In the genomic region with DNA sequence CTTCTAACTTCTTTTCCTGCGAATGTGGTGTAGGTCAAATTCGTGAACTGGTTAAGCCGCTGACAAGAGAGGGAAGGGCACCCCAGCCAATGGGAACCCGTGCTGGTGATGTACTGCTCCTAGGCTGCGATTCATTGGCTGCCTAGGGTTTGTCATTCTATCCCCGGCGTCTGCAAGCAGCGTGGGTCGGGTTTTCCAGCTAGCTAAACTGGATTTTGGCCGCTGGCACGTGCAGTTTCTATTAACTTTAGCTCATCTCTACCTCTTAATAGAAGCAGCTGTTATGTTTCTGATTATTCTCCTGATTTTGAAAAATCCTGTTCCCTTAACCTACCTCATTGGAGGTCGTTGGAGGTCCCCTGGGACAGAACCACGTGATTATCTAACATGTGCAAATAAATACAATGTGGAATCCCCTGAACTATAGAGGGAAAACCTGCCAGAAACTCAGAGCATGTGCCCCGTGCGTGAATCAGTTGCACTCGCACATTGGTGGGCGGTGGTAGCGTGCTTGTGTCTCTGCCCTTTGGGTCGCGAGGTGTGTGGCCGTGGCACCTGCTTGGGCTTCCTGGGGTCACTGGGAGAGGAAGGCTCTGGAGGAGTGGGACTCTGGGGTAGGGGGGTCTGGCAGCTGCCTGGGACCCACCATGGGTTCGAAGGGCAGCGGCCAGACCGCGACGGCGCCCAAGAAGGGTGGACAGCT, we compare ENCODE assay signal across 8 cellular contexts. TPM values are rescaled to one million over a fixed set of nuclear protein-coding genes. Genes with fewer than 3 reads are reported as not detected.
DNase-seq lines count a peak whose midpoint lies in the region; ATAC-seq and TF ChIP-seq lines count a peak whose summit lies in the region.

No MANE protein-coding gene starts in this region.

- peak overlapping the region; percentile 59 for H2AFZ ChIP-seq in mesenchymal stem cell (ENCODE audit: low read depth, low read length)

- peaks cover 25% of the 10 kb centered on the region for H3K4me1 ChIP-seq in endocrine pancreas (ENCODE audit: control insufficient read depth, insufficient read depth, low read length)
- peaks cover 4% of the 10 kb centered on the region for H3K4me1 ChIP-seq in mesenchymal stem cell (ENCODE audit: control insufficient read depth, insufficient read depth, low read depth, low read length)

- ATAC-seq in GM19452 (IDR thresholded peaks at IDR 0.05; ENCODE audit: unreplicated experiment) = peak; percentile 60
- peak; percentile 78 for ATAC-seq in activated CD8-positive, alpha-beta memory T cell treated with anti-CD3 and anti-CD28 coated beads, Interleukin-2, amount 10 ng/mL, durations not matched to agents 7 days and 5 days

- H3K4me3 Mint-ChIP-seq in activated CD8-positive, alpha-beta memory T cell treated with anti-CD3 and anti-CD28 coated beads, Interleukin-2, amount 10 ng/mL, durations not matched to agents 7 days and 5 days = peak overlapping the region; percentile 86

- H3K79me1 ChIP-seq in mesenchymal stem cell (replicated peaks; ENCODE audit: low read length, poor library complexity, severe bottlenecking) = no peaks in the 10 kb centered on the region

- H4K91ac ChIP-seq in mesenchymal stem cell (ENCODE audit: low read length) = peak overlapping the region; percentile 88

- H3K14ac ChIP-seq in mesenchymal stem cell (ENCODE audit: low read length in 2 of 2) = peak overlapping the region in 1 of 2 experiments; percentile 82

- peak overlapping the region; percentile 74 to 92 for H3K18ac ChIP-seq in mesenchymal stem cell (ENCODE audit: low read depth in 1 of 2, low read length in 2 of 2)

- H2BK12ac ChIP-seq in mesenchymal stem cell (ENCODE audit: low read length in 2 of 2) = peak overlapping the region in 1 of 2 experiments; percentile 75

- H3K27me3 Mint-ChIP-seq in activated CD8-positive, alpha-beta memory T cell treated with anti-CD3 and anti-CD28 coated beads, Interleukin-2, amount 10 ng/mL, durations not matched to agents 7 days and 5 days = peaks cover under 1% of the 10 kb centered on the region

- H3K27ac Mint-ChIP-seq in activated CD8-positive, alpha-beta memory T cell treated with anti-CD3 and anti-CD28 coated beads, Interleukin-2, amount 10 ng/mL, durations not matched to agents 7 days and 5 days = peak overlapping the region; percentile 99

- H3K4me2 ChIP-seq in mesenchymal stem cell (ENCODE audit: low read length, poor library complexity, severe bottlenecking) = peak overlapping the region; percentile 99

- no peaks in the 10 kb centered on the region for H3K27me3 ChIP-seq in endocrine pancreas (ENCODE audit: control insufficient read depth, insufficient read depth, low read length)
- no peaks in the 10 kb centered on the region for H3K27me3 ChIP-seq in mesenchymal stem cell (ENCODE audit: control insufficient read depth in 1 of 2, insufficient read depth in 1 of 2, low read length in 2 of 2)

- H3K27ac ChIP-seq in C4-2B = peak overlapping the region; percentile 99
- H3K27ac ChIP-seq in mesenchymal stem cell (ENCODE audit: low read length, poor library complexity, severe bottlenecking) = peak overlapping the region; percentile 95

- H2BK5ac ChIP-seq in mesenchymal stem cell (ENCODE audit: low read depth, low read length, poor library complexity, severe bottlenecking) = no peak overlapping the region

- H3K9ac ChIP-seq in endocrine pancreas (ENCODE audit: control insufficient read depth, insufficient read depth, low read length) = peak overlapping the region; percentile 84
- peak overlapping the region; percentile 98 for H3K9ac ChIP-seq in mesenchymal stem cell (ENCODE audit: low read length)

- H3K9me3 ChIP-seq in endocrine pancreas (ENCODE audit: control insufficient read depth, low read length) = no peaks in the 10 kb centered on the region
- no peaks in the 10 kb centered on the region for H3K9me3 ChIP-seq in mesenchymal stem cell (ENCODE audit: control insufficient read depth, low read length)

- H3K36me3 ChIP-seq in endocrine pancreas (ENCODE audit: control insufficient read depth, insufficient read depth, low read length) = no peaks in the 10 kb centered on the region
- no peaks in the 10 kb centered on the region for H3K36me3 ChIP-seq in mesenchymal stem cell (ENCODE audit: control insufficient read depth in 1 of 2, insufficient read depth in 2 of 2, low read depth in 1 of 2, low read length in 2 of 2)

- H3K23ac ChIP-seq in mesenchymal stem cell (ENCODE audit: low read length in 2 of 2) = no peak overlapping the region

- H3K4ac ChIP-seq in mesenchymal stem cell (ENCODE audit: low read depth in 1 of 2, low read length in 2 of 2) = peak overlapping the region; percentile 83 to 95

- WGBS in mesenchymal stem cell = 3% methylated on average over 27 of the region's 27 CpGs

- H3K4me1 Mint-ChIP-seq in activated CD8-positive, alpha-beta memory T cell treated with anti-CD3 and anti-CD28 coated beads, Interleukin-2, amount 10 ng/mL, durations not matched to agents 7 days and 5 days = peaks cover 46% of the 10 kb centered on the region

- peak overlapping the region; percentile 50 for H2BK120ac ChIP-seq in mesenchymal stem cell (ENCODE audit: low read depth, low read length)

- CTCF ChIA-PET in activated CD8-positive, alpha-beta memory T cell treated with anti-CD3 and anti-CD28 coated beads, Interleukin-2, amount 10 ng/mL, durations not matched to agents 7 days and 5 days (lab: Charles Lee) = interaction anchor here (0.9 to 2.6 kb wide), 8 partner anchors 18 to 284 kb away, joined by 3 to 25 read pairs (median 8); partner anchors contain the start of gene PCNX4

- peak overlapping the region; percentile 81 for H3K4me3 ChIP-seq in endocrine pancreas (ENCODE audit: control insufficient read depth, insufficient read depth, low read length)
- H3K4me3 ChIP-seq in mesenchymal stem cell (ENCODE audit: insufficient read depth in 1 of 2, low read depth in 1 of 2, low read length in 2 of 2) = peak overlapping the region; percentile 60 to 84

- DNase-seq in HK-2 (ENCODE audit: unreplicated experiment) (peak; percentile 84), NK-92 (lab: John Stamatoyannopoulos, UW; ENCODE audit: unreplicated experiment) (peak; percentile 30), mesenchymal stem cell (peak; percentile 94)
- peak; percentile 92 for DNase-seq in activated CD8-positive, alpha-beta memory T cell treated with anti-CD3 and anti-CD28 coated beads, Interleukin-2, amount 10 ng/mL, durations not matched to agents 7 days and 5 days
- peak; percentile 69 for DNase-seq in stimulated activated CD8-positive, alpha-beta memory T cell treated with anti-CD3 and anti-CD28 coated beads, Interleukin-12 subunit alpha, Interleukin-12 subunit beta, amount 100 ng/mL, for 24 hours (ENCODE audit: extremely low read depth)

- H2BK15ac ChIP-seq in mesenchymal stem cell (ENCODE audit: low read depth, poor library complexity, severe bottlenecking) = peak overlapping the region; percentile 60

- no peak for TF ChIP-seq CTCF in C4-2B (conservative IDR thresholded peaks at IDR 0.05)

- peak overlapping the region; percentile 83 for H4K8ac ChIP-seq in mesenchymal stem cell (ENCODE audit: low read length)

- H3K9me3 Mint-ChIP-seq in activated CD8-positive, alpha-beta memory T cell treated with anti-CD3 and anti-CD28 coated beads, Interleukin-2, amount 10 ng/mL, durations not matched to agents 7 days and 5 days (ENCODE audit: low read depth) = no peaks in the 10 kb centered on the region

- no peak overlapping the region for H2AK5ac ChIP-seq in mesenchymal stem cell (ENCODE audit: low read length, severe bottlenecking)

- peaks cover 6% of the 10 kb centered on the region for H3K36me3 Mint-ChIP-seq in activated CD8-positive, alpha-beta memory T cell treated with anti-CD3 and anti-CD28 coated beads, Interleukin-2, amount 10 ng/mL, durations not matched to agents 7 days and 5 days

RNA-seq across cellular contexts. Expression of gene PPM1A, which starts 0.9 kb away (rescaled TPM):
- total RNA-seq in activated CD8-positive, alpha-beta memory T cell treated with anti-CD3 and anti-CD28 coated beads, Interleukin-2, amount 10 ng/mL, durations not matched to agents 7 days and 5 days = 10 to 100 TPM; 44.0 to 54.6 TPM
- polyA plus RNA-seq in mesenchymal stem cell (2013, experiment 1 of 2) = 27.2 TPM
- 27.7 TPM for polyA plus RNA-seq in mesenchymal stem cell (2013, experiment 2 of 2)

Comparison
In these comparisons a context has a peak if more than half of its experiments do, and no peak if none do; other contexts are left out.
1. Peak in every context shown above with its lines: DNase-seq, ATAC-seq, H3K4me3 ChIP-seq and H3K27ac ChIP-seq.
2. DNase-seq: peak in every context shown above with its lines; median percentile 94 in mesenchymal stem cell; 92 in activated CD8-positive, alpha-beta memory T cell treated with anti-CD3 and anti-CD28 coated beads, Interleukin-2, amount 10 ng/mL, durations not matched to agents 7 days and 5 days; 84 in HK-2; 69 in stimulated activated CD8-positive, alpha-beta memory T cell treated with anti-CD3 and anti-CD28 coated beads, Interleukin-12 subunit alpha, Interleukin-12 subunit beta, amount 100 ng/mL, for 24 hours; 30 in NK-92.